Comparison of ENCODE assay signal across 2 cellular contexts in genomic region chr12:27332407-27333310, GRCh38.
TF ChIP-seq lines count a peak whose summit lies in the region.

A gene with protein sequence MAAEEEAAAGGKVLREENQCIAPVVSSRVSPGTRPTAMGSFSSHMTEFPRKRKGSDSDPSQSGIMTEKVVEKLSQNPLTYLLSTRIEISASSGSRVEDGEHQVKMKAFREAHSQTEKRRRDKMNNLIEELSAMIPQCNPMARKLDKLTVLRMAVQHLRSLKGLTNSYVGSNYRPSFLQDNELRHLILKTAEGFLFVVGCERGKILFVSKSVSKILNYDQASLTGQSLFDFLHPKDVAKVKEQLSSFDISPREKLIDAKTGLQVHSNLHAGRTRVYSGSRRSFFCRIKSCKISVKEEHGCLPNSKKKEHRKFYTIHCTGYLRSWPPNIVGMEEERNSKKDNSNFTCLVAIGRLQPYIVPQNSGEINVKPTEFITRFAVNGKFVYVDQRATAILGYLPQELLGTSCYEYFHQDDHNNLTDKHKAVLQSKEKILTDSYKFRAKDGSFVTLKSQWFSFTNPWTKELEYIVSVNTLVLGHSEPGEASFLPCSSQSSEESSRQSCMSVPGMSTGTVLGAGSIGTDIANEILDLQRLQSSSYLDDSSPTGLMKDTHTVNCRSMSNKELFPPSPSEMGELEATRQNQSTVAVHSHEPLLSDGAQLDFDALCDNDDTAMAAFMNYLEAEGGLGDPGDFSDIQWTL (plus strand): TSS chr12:27332836. CDS start chr12:27333073, 237 bp downstream.

TF ChIP-seq in IMR-90, 13 proteins besides CTCF, POLR2A, EP300 and RAD21 (continued from another document):
- TF ChIP-seq NFE2L2 (IDR thresholded peaks at IDR 0.05; ENCODE audit: low read depth, low read length) (no peak), RFX5 (IDR thresholded peaks at IDR 0.05; ENCODE audit: low read depth, low read length) (no peak), MAZ (IDR thresholded peaks at IDR 0.05; ENCODE audit: borderline replicate concordance, low read depth, low read length) (peak; percentile 17; the same call in 1 of the 2 replicates)
TF ChIP-seq in IMR-90: peak in this region for 1.

TF ChIP-seq in SK-N-SH, 30 proteins besides CTCF, POLR2A, EP300 and RAD21:
- TF ChIP-seq, protein P1, sequence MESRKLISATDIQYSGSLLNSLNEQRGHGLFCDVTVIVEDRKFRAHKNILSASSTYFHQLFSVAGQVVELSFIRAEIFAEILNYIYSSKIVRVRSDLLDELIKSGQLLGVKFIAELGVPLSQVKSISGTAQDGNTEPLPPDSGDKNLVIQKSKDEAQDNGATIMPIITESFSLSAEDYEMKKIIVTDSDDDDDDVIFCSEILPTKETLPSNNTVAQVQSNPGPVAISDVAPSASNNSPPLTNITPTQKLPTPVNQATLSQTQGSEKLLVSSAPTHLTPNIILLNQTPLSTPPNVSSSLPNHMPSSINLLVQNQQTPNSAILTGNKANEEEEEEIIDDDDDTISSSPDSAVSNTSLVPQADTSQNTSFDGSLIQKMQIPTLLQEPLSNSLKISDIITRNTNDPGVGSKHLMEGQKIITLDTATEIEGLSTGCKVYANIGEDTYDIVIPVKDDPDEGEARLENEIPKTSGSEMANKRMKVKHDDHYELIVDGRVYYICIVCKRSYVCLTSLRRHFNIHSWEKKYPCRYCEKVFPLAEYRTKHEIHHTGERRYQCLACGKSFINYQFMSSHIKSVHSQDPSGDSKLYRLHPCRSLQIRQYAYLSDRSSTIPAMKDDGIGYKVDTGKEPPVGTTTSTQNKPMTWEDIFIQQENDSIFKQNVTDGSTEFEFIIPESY (IDR thresholded peaks at IDR 0.05; ENCODE audit: borderline replicate concordance, low read depth), result no peak
- TF ChIP-seq MEF2A (IDR thresholded peaks at IDR 0.05; ENCODE audit: borderline replicate concordance, low read depth) (no peak), POLR2AphosphoS5 (IDR thresholded peaks at IDR 0.05; ENCODE audit: low read depth, low read length) (no peak), MAX (IDR thresholded peaks at IDR 0.05; ENCODE audit: low read depth) (0 out of 2 replicates have a peak, but pooled peaks have one; percentile 7), YY1 (IDR thresholded peaks at IDR 0.05; ENCODE audit: low read depth) (no peak)
